Comparison of ENCODE assay signal across 18 cellular contexts in genomic region chrX:10854594-10854993, GRCh38.
"Had no signal": no experiment of that assay in that cellular context is flagged by ENCODE, and none has a peak within 500 bp of the region (broad histone marks: within the 10 kb centered on the region; RNA-seq: fewer than 3 reads in every experiment).

No MANE protein-coding gene starts in this region.

- ATAC-seq: activated CD4-positive, CD25-positive, alpha-beta regulatory T cell treated with anti-CD3 and anti-CD28 coated beads, Interleukin-2, amount 50 U/mL, for 24 hours; esophagus mucosa; left ventricle myocardium superior; natural killer cell had no signal

- H3K27ac ChIP-seq: breast epithelium, neutrophil, parathyroid adenoma had no signal

- DNase-seq: activated CD4-positive, alpha-beta T cell treated with anti-CD3 and anti-CD28 coated beads, Interleukin-2, amount 50 U/mL, for 1 hour; activated naive CD8-positive, alpha-beta T cell treated with anti-CD3 and anti-CD28 coated beads for 36 hours; anterior cingulate cortex; hippocampal formation; kidney; left ventricle myocardium superior; mesenchymal stem cell; natural killer cell; small intestine; stimulated activated CD4-positive, alpha-beta T cell treated with anti-CD3 and anti-CD28 coated beads, Interleukin-4, amount 100 ng/mL, for 4 hours; stimulated activated CD8-positive, alpha-beta memory T cell treated with anti-CD3 and anti-CD28 coated beads, Interleukin-4, amount 100 ng/mL, for 48 hours; stimulated activated naive CD4-positive, alpha-beta T cell treated with Interleukin-2 at 50 U/mL for 16 hours; trophoblast cell had no signal

- H3K4me1 ChIP-seq: breast epithelium, parathyroid adenoma had no signal

- H3K27me3 ChIP-seq: neutrophil had no signal

- H3K9me3 ChIP-seq: breast epithelium, neutrophil had no signal

- H3K36me3 ChIP-seq: breast epithelium, neutrophil had no signal

- H3K4me3 ChIP-seq: breast epithelium had no signal
